In genomic region chr2:158357122-158357521, GRCh38 we compare ENCODE assay signal across 1 cellular context.
TF ChIP-seq lines count a peak whose summit lies in the region.

No MANE protein-coding gene starts in this region.

TF ChIP-seq in K562, 482 proteins besides CTCF, POLR2A, EP300 and RAD21 (continued from another document):
- TF ChIP-seq HBP1 (CRISPR knock-in tag; IDR thresholded peaks at IDR 0.05) (no peak), SAP30 (IDR thresholded peaks at IDR 0.05; ENCODE audit: borderline replicate concordance, insufficient read depth, low read depth, low read length, poor library complexity, severe bottlenecking) (no peak)
